In the genomic region with DNA sequence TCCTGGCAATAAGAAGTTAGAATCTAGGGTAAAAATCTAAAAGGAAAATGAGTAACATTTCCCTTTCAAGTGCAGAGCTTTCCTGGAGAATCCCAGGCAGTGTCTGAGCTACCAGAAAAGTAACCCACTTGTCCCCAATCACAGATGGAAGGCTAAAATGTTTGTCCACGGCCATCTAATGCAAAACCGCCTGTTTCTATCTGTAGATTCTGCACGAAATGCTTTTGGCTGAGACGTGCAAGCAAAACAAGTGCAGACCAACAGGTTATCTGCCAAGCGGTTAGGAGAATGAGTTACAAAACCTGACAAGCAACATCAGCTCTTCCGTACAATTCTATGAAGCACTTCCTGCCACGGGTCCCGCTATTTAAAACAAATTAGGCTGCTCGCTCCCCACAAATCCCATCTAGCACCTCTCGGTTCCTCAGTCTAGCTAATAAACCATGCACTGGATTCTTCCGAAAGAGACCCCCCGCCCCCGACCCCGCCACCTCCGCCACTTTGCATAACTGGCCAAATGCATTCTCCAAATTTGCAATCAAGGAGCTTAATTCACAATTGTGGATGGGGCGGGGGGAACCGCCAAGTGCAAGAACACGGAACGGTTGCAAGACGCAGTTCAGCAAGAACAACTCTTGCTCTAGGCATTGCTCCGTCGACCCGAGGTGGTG, we compare ENCODE assay signal across 1 cellular context.
TF ChIP-seq lines count a peak whose summit lies in the region.

No MANE protein-coding gene starts in this region.

TF ChIP-seq in HEK293, 187 proteins besides CTCF, POLR2A, EP300 and RAD21 (continued from another document):
- TF ChIP-seq, protein P1, sequence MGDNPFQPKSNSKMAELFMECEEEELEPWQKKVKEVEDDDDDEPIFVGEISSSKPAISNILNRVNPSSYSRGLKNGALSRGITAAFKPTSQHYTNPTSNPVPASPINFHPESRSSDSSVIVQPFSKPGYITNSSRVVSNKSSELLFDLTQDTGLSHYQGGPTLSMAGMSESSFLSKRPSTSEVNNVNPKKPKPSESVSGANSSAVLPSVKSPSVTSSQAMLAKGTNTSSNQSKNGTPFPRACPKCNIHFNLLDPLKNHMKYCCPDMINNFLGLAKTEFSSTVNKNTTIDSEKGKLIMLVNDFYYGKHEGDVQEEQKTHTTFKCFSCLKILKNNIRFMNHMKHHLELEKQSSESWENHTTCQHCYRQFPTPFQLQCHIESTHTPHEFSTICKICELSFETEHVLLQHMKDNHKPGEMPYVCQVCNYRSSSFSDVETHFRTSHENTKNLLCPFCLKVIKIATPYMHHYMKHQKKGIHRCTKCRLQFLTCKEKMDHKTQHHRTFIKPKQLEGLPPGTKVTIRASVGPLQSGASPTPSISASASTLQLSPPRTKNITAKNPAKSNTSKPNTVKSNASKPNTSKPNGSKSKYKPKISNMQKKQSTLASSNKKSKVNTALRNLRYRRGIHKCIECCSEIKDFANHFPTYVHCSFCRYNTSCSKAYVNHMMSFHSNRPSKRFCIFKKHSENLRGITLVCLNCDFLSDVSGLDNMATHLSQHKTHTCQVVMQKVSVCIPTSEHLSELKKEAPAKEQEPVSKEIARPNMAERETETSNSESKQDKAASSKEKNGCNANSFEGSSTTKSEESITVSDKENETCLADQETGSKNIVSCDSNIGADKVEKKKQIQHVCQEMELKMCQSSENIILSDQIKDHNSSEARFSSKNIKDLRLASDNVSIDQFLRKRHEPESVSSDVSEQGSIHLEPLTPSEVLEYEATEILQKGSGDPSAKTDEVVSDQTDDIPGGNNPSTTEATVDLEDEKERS (tag by site-specific recombination; IDR thresholded peaks at IDR 0.05) = no peak
- TF ChIP-seq ZBTB1 (tag by site-specific recombination; IDR thresholded peaks at IDR 0.05) = no peak
- peak; percentile 96 for TF ChIP-seq SCRT2 (tag by site-specific recombination; IDR thresholded peaks at IDR 0.05)
- peak; percentile 85; the same call in 1 of the 2 replicates for TF ChIP-seq SCRT1 (tag by site-specific recombination; IDR thresholded peaks at IDR 0.05; ENCODE audit: borderline replicate concordance)
- no peak for TF ChIP-seq ZNF426 (tag by site-specific recombination; IDR thresholded peaks at IDR 0.05)
- TF ChIP-seq GLIS1 (tag by site-specific recombination; IDR thresholded peaks at IDR 0.05) = no peak
- TF ChIP-seq ZNF223 (tag by site-specific recombination; IDR thresholded peaks at IDR 0.05) = no peak
- TF ChIP-seq ZNF184 (tag by site-specific recombination; IDR thresholded peaks at IDR 0.05) = no peak
- no peak for TF ChIP-seq ZBTB21 (tag by site-specific recombination; IDR thresholded peaks at IDR 0.05)
- no peak for TF ChIP-seq OSR2 (tag by site-specific recombination; IDR thresholded peaks at IDR 0.05)
- TF ChIP-seq, protein P2, sequence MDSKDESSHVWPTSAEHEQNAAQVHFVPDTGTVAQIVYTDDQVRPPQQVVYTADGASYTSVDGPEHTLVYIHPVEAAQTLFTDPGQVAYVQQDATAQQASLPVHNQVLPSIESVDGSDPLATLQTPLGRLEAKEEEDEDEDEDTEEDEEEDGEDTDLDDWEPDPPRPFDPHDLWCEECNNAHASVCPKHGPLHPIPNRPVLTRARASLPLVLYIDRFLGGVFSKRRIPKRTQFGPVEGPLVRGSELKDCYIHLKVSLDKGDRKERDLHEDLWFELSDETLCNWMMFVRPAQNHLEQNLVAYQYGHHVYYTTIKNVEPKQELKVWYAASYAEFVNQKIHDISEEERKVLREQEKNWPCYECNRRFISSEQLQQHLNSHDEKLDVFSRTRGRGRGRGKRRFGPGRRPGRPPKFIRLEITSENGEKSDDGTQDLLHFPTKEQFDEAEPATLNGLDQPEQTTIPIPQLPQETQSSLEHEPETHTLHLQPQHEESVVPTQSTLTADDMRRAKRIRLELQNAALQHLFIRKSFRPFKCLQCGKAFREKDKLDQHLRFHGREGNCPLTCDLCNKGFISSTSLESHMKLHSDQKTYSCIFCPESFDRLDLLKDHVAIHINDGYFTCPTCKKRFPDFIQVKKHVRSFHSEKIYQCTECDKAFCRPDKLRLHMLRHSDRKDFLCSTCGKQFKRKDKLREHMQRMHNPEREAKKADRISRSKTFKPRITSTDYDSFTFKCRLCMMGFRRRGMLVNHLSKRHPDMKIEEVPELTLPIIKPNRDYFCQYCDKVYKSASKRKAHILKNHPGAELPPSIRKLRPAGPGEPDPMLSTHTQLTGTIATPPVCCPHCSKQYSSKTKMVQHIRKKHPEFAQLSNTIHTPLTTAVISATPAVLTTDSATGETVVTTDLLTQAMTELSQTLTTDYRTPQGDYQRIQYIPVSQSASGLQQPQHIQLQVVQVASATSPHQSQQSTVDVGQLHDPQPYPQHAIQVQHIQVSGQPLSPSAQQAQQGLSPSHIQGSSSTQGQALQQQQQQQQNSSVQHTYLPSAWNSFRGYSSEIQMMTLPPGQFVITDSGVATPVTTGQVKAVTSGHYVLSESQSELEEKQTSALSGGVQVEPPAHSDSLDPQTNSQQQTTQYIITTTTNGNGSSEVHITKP (tag by site-specific recombination; IDR thresholded peaks at IDR 0.05) = peak; percentile 88
- TF ChIP-seq PRDM1 (tag by site-specific recombination; IDR thresholded peaks at IDR 0.05) = peak; percentile 84
- no peak for TF ChIP-seq ZFHX2 (tag by site-specific recombination; conservative IDR thresholded peaks at IDR 0.05)
TF ChIP-seq in HEK293: peak in this region for 5.
